In genomic region chr7:96076350-96076707, GRCh38 we compare ENCODE assay signal across 9 cellular contexts.
A peak's percentile ranks its signal among the peaks of the same experiment; 100 is the strongest.
DNase-seq lines count a peak whose midpoint lies in the region; ATAC-seq and TF ChIP-seq lines count a peak whose summit lies in the region.
"Had no signal": no experiment of that assay in that cellular context is flagged by ENCODE, and none has a peak within 500 bp of the region (broad histone marks: within the 10 kb centered on the region; RNA-seq: fewer than 3 reads in every experiment).

No MANE protein-coding gene starts in this region.

- H3K27ac Mint-ChIP-seq in activated B cell treated with CpG ODN at 0.5 μM for 24 hours: no peak overlapping the region

- CTCF ChIA-PET in activated B cell treated with CpG ODN at 0.5 μM for 24 hours (lab: Charles Lee): interaction anchor here (1.0 to 2.2 kb wide), 6 partner anchors 9 to 989 kb away, joined by 3 to 29 read pairs (median 12); no protein-coding TSS in a partner anchor

- H3K4me3 Mint-ChIP-seq in activated T-cell treated with anti-CD3 and anti-CD28 coated beads, Interleukin-2, amount 50 U/mL, for 4 hours: peak overlapping the region; percentile 77
- peak overlapping the region; percentile 84 for H3K4me3 Mint-ChIP-seq in activated B cell treated with CpG ODN at 0.5 μM for 24 hours

- H3K9me3 Mint-ChIP-seq in activated T-cell treated with anti-CD3 and anti-CD28 coated beads, Interleukin-2, amount 50 U/mL, for 4 hours: no peaks in the 10 kb centered on the region
- no peaks in the 10 kb centered on the region for H3K9me3 Mint-ChIP-seq in activated B cell treated with CpG ODN at 0.5 μM for 24 hours

- no peaks in the 10 kb centered on the region for H3K9me3 ChIP-seq in iPS-18c (ENCODE audit: control insufficient read depth, insufficient read depth, low read length)

- no peaks in the 10 kb centered on the region for H3K36me3 Mint-ChIP-seq in activated T-cell treated with anti-CD3 and anti-CD28 coated beads, Interleukin-2, amount 50 U/mL, for 4 hours (ENCODE audit: insufficient read depth)
- no peaks in the 10 kb centered on the region for H3K36me3 Mint-ChIP-seq in activated B cell treated with CpG ODN at 0.5 μM for 24 hours (ENCODE audit: low read depth)

- H3K4me3 ChIP-seq in iPS-18c (ENCODE audit: insufficient read depth, low read depth, low read length): peak overlapping the region; percentile 61; the same call in 1 of the 2 replicates

- no peak for DNase-seq in activated T-cell treated with anti-CD3 and anti-CD28 coated beads, Interleukin-2, amount 50 U/mL, for 4 hours
- no peak for DNase-seq in activated T-cell treated with anti-CD3 and anti-CD28 coated beads, Interleukin-2, amount 50 U/mL, for 48 hours
- no peak for DNase-seq in activated B cell treated with CpG ODN at 0.5 μM for 24 hours
- DNase-seq in superior temporal gyrus (ENCODE audit: extremely low spot score): peak; percentile 26
- no peak for DNase-seq in NCI-H774 (lab: John Stamatoyannopoulos, UW)
- DNase-seq: amniotic stem cell had no signal

- intact Hi-C loops in activated B cell treated with CpG ODN at 0.5 μM for 24 hours (cut with micrococcal nuclease): loop anchor here (10.0 kb wide), 3 partner anchors 308 to 1758 kb away; no protein-coding TSS in a partner anchor

- H3K4me1 Mint-ChIP-seq in activated T-cell treated with anti-CD3 and anti-CD28 coated beads, Interleukin-2, amount 50 U/mL, for 4 hours (ENCODE audit: low read depth): peaks cover 6% of the 10 kb centered on the region
- H3K4me1 Mint-ChIP-seq in activated B cell treated with CpG ODN at 0.5 μM for 24 hours: peaks cover 7% of the 10 kb centered on the region

- POLR2A ChIA-PET in activated B cell treated with CpG ODN at 0.5 μM for 24 hours (lab: Charles Lee): no interaction called here

- no peak for ATAC-seq in activated T-cell treated with anti-CD3 and anti-CD28 coated beads, Interleukin-2, amount 50 U/mL, for 4 hours
- no peak for ATAC-seq in activated B cell treated with CpG ODN at 0.5 μM for 24 hours (ENCODE audit: low read depth)
- ATAC-seq in GM21390 (IDR thresholded peaks at IDR 0.05; ENCODE audit: unreplicated experiment): no peak
- ATAC-seq in GM21786 (IDR thresholded peaks at IDR 0.05; ENCODE audit: unreplicated experiment): no peak

- peaks cover 44% of the 10 kb centered on the region for H3K27me3 Mint-ChIP-seq in activated T-cell treated with anti-CD3 and anti-CD28 coated beads, Interleukin-2, amount 50 U/mL, for 4 hours (ENCODE audit: low read depth)
- H3K27me3 Mint-ChIP-seq in activated B cell treated with CpG ODN at 0.5 μM for 24 hours: peaks cover 26% of the 10 kb centered on the region

- TF ChIP-seq CTCF in activated B cell treated with CpG ODN at 0.5 μM for 24 hours (IDR thresholded peaks at IDR 0.05): no peak
